ENCODE assay signal across 34 cellular contexts in genomic region chr2:226223704-226224103, GRCh38.
"Had no signal": no experiment of that assay in that cellular context is flagged by ENCODE, and none has a peak within 500 bp of the region (broad histone marks: within the 10 kb centered on the region; RNA-seq: fewer than 3 reads in every experiment).

No MANE protein-coding gene starts in this region.

- H3K4me1 Mint-ChIP-seq: activated B cell treated with CpG ODN at 0.5 μM for 24 hours; activated CD8-positive, alpha-beta memory T cell treated with anti-CD3 and anti-CD28 coated beads, Interleukin-2, amount 10 ng/mL, durations not matched to agents 7 days and 5 days; activated naive CD4-positive, alpha-beta T cell treated with anti-CD3 and anti-CD28 coated beads, Interleukin-2, amount 50 U/mL, for 24 hours; activated naive CD8-positive, alpha-beta T cell treated with anti-CD3 and anti-CD28 coated beads for 36 hours; activated naive CD8-positive, alpha-beta T cell treated with anti-CD3 and anti-CD28 coated beads, Interleukin-2, amount 50 U/mL, for 24 hours; T-helper 17 cell had no signal

- H3K4me3 ChIP-seq: adrenal gland, body of pancreas, esophagus squamous epithelium had no signal

- H3K27ac ChIP-seq: adrenal gland, body of pancreas, epithelial cell of prostate, esophagus squamous epithelium, WERI-Rb-1 had no signal

- H3K9me3 ChIP-seq: adrenal gland, body of pancreas, esophagus squamous epithelium had no signal

- H3K9me3 Mint-ChIP-seq: activated B cell treated with CpG ODN at 0.5 μM for 24 hours; activated CD4-positive, alpha-beta memory T cell treated with anti-CD3 and anti-CD28 coated beads for 36 hours; activated naive CD4-positive, alpha-beta T cell treated with anti-CD3 and anti-CD28 coated beads for 36 hours; activated naive CD4-positive, alpha-beta T cell treated with anti-CD3 and anti-CD28 coated beads, Interleukin-2, amount 50 U/mL, for 24 hours; activated naive CD8-positive, alpha-beta T cell treated with anti-CD3 and anti-CD28 coated beads for 36 hours; activated naive CD8-positive, alpha-beta T cell treated with anti-CD3 and anti-CD28 coated beads, Interleukin-2, amount 50 U/mL, for 24 hours; activated T-helper 1 cell treated with anti-CD3 and anti-CD28 coated beads, Interleukin-12 subunit alpha, Interleukin-12 subunit beta, Interleukin-2, Interleukin-4 antibody, amounts not matched to agents 30 ng/mL and 10 ng/mL and 1 ng/mL, durations not matched to agents 14 hours and 24 hours and 36 hours; activated T-helper 2 cell treated with anti-CD3 and anti-CD28 coated beads, Interferon-gamma antibody, Interleukin-2, Interleukin-4, amounts not matched to agents 10 μg/mL and 5 μg/mL and 100 μg/mL, durations not matched to agents 14 hours and 24 hours and 36 hours; T-helper 2 cell treated with Interferon-gamma antibody and Interleukin-4, amounts not matched to agents 5 μg/mL and 100 μg/mL, for 36 hours had no signal

- FAIRE-seq: endothelial cell of umbilical vein had no signal

- H3K36me3 Mint-ChIP-seq: activated CD4-positive, alpha-beta memory T cell treated with anti-CD3 and anti-CD28 coated beads for 36 hours; activated CD8-positive, alpha-beta memory T cell treated with anti-CD3 and anti-CD28 coated beads, Interleukin-2, amount 10 ng/mL, durations not matched to agents 7 days and 5 days; activated naive CD4-positive, alpha-beta T cell treated with anti-CD3 and anti-CD28 coated beads, Interleukin-2, amount 50 U/mL, for 24 hours; activated naive CD8-positive, alpha-beta T cell treated with anti-CD3 and anti-CD28 coated beads for 36 hours had no signal

- H3K27me3 ChIP-seq: adrenal gland, body of pancreas, esophagus squamous epithelium had no signal

- H3K4me1 ChIP-seq: adrenal gland, body of pancreas, esophagus squamous epithelium had no signal

- H3K4me3 Mint-ChIP-seq: activated B cell treated with CpG ODN at 0.5 μM for 24 hours; activated CD4-positive, alpha-beta memory T cell treated with anti-CD3 and anti-CD28 coated beads for 36 hours; activated CD8-positive, alpha-beta memory T cell treated with anti-CD3 and anti-CD28 coated beads, Interleukin-2, amount 10 ng/mL, durations not matched to agents 7 days and 5 days; activated CD8-positive, alpha-beta T cell treated with anti-CD3 and anti-CD28 coated beads, Interleukin-2, amount 10 ng/mL, durations not matched to agents 7 days and 5 days; activated naive CD4-positive, alpha-beta T cell treated with anti-CD3 and anti-CD28 coated beads for 36 hours; activated naive CD4-positive, alpha-beta T cell treated with anti-CD3 and anti-CD28 coated beads, Interleukin-2, amount 50 U/mL, for 24 hours; activated naive CD8-positive, alpha-beta T cell treated with anti-CD3 and anti-CD28 coated beads for 36 hours; activated naive CD8-positive, alpha-beta T cell treated with anti-CD3 and anti-CD28 coated beads, Interleukin-2, amount 50 U/mL, for 24 hours; activated T-helper 1 cell treated with anti-CD3 and anti-CD28 coated beads, Interleukin-12 subunit alpha, Interleukin-12 subunit beta, Interleukin-2, Interleukin-4 antibody, amounts not matched to agents 30 ng/mL and 10 ng/mL and 1 ng/mL, durations not matched to agents 14 hours and 24 hours and 36 hours; effector memory CD8-positive, alpha-beta T cell; T-helper 17 cell; T-helper 2 cell treated with Interferon-gamma antibody and Interleukin-4, amounts not matched to agents 5 μg/mL and 100 μg/mL, for 36 hours had no signal

- H3K27ac Mint-ChIP-seq: activated B cell treated with CpG ODN at 0.5 μM for 24 hours; activated CD4-positive, alpha-beta memory T cell treated with anti-CD3 and anti-CD28 coated beads for 36 hours; activated CD8-positive, alpha-beta memory T cell treated with anti-CD3 and anti-CD28 coated beads, Interleukin-2, amount 10 ng/mL, durations not matched to agents 7 days and 5 days; activated CD8-positive, alpha-beta T cell treated with anti-CD3 and anti-CD28 coated beads, Interleukin-2, amount 10 ng/mL, durations not matched to agents 7 days and 5 days; activated naive CD4-positive, alpha-beta T cell treated with anti-CD3 and anti-CD28 coated beads for 36 hours; activated naive CD4-positive, alpha-beta T cell treated with anti-CD3 and anti-CD28 coated beads, Interleukin-2, amount 50 U/mL, for 24 hours; activated naive CD8-positive, alpha-beta T cell treated with anti-CD3 and anti-CD28 coated beads for 36 hours; activated naive CD8-positive, alpha-beta T cell treated with anti-CD3 and anti-CD28 coated beads, Interleukin-2, amount 50 U/mL, for 24 hours; activated T-helper 1 cell treated with anti-CD3 and anti-CD28 coated beads, Interleukin-12 subunit alpha, Interleukin-12 subunit beta, Interleukin-2, Interleukin-4 antibody, amounts not matched to agents 30 ng/mL and 10 ng/mL and 1 ng/mL, durations not matched to agents 14 hours and 24 hours and 36 hours; activated T-helper 2 cell treated with anti-CD3 and anti-CD28 coated beads, Interferon-gamma antibody, Interleukin-2, Interleukin-4, amounts not matched to agents 10 μg/mL and 5 μg/mL and 100 μg/mL, durations not matched to agents 14 hours and 24 hours and 36 hours; effector memory CD8-positive, alpha-beta T cell; T-helper 17 cell; T-helper 2 cell treated with Interferon-gamma antibody and Interleukin-4, amounts not matched to agents 5 μg/mL and 100 μg/mL, for 36 hours had no signal

- ATAC-seq: activated CD4-positive, CD25-positive, alpha-beta regulatory T cell treated with anti-CD3 and anti-CD28 coated beads, Interleukin-2, amount 50 U/mL, for 24 hours; activated CD8-positive, alpha-beta memory T cell treated with anti-CD3 and anti-CD28 coated beads, Interleukin-2, amount 10 ng/mL, durations not matched to agents 7 days and 5 days; activated CD8-positive, alpha-beta T cell treated with anti-CD3 and anti-CD28 coated beads, Interleukin-2, amount 10 ng/mL, durations not matched to agents 7 days and 5 days; activated naive CD8-positive, alpha-beta T cell treated with anti-CD3 and anti-CD28 coated beads, Interleukin-2, amount 50 U/mL, for 24 hours; body of pancreas; effector memory CD8-positive, alpha-beta T cell; T-helper 17 cell had no signal

- DNase-seq: activated B cell treated with CpG ODN at 0.5 μM for 24 hours; activated CD4-positive, alpha-beta memory T cell treated with anti-CD3 and anti-CD28 coated beads for 36 hours; activated CD4-positive, alpha-beta T cell treated with anti-CD3 and anti-CD28 coated beads for 48 hours; activated CD4-positive, alpha-beta T cell treated with anti-CD3 and anti-CD28 coated beads, Interleukin-2, amount 50 U/mL, for 1 hour; activated CD8-positive, alpha-beta memory T cell treated with anti-CD3 and anti-CD28 coated beads, Interleukin-2, amount 10 ng/mL, durations not matched to agents 7 days and 5 days; activated CD8-positive, alpha-beta memory T cell treated with anti-CD3 and anti-CD28 coated beads, Interleukin-2, amount 50 U/mL, for 4 hours; activated CD8-positive, alpha-beta T cell treated with anti-CD3 and anti-CD28 coated beads, Interleukin-2, amount 10 ng/mL, durations not matched to agents 7 days and 5 days; activated effector memory CD4-positive, alpha-beta T cell treated with anti-CD3 and anti-CD28 coated beads, Interleukin-2, amount 50 U/mL, for 16 hours; activated naive CD4-positive, alpha-beta T cell treated with anti-CD3 and anti-CD28 coated beads for 36 hours; activated naive CD8-positive, alpha-beta T cell treated with anti-CD3 and anti-CD28 coated beads for 36 hours; activated naive CD8-positive, alpha-beta T cell treated with anti-CD3 and anti-CD28 coated beads, Interleukin-2, amount 50 U/mL, for 24 hours; activated T-cell treated with anti-CD3 and anti-CD28 coated beads, Interleukin-2, amount 50 U/mL, for 1 hour; activated T-cell treated with anti-CD3 and anti-CD28 coated beads, Interleukin-2, amount 50 U/mL, for 48 hours; adrenal gland; amygdala; aorta; body of pancreas; caudate nucleus; cortex of kidney; dermis blood vessel endothelial cell; effector CD4-positive, alpha-beta T cell; effector memory CD8-positive, alpha-beta T cell; esophagus squamous epithelium; head of caudate nucleus; T-helper 17 cell; T1000; WERI-Rb-1 had no signal

- H3K27me3 Mint-ChIP-seq: activated CD8-positive, alpha-beta memory T cell treated with anti-CD3 and anti-CD28 coated beads, Interleukin-2, amount 10 ng/mL, durations not matched to agents 7 days and 5 days had no signal

- H3K36me3 ChIP-seq: adrenal gland, esophagus squamous epithelium, WERI-Rb-1 had no signal
